33 cellular contexts compared by ENCODE assay signal in genomic region chr7:124124201-124124600, GRCh38.
"Had no signal": no experiment of that assay in that cellular context is flagged by ENCODE, and none has a peak within 500 bp of the region (broad histone marks: within the 10 kb centered on the region; RNA-seq: fewer than 3 reads in every experiment).

No MANE protein-coding gene starts in this region.

- H3K4me3 ChIP-seq: adrenal gland, body of pancreas, dorsolateral prefrontal cortex, esophagus muscularis mucosa, gastroesophageal sphincter, heart right ventricle had no signal

- DNase-seq: activated B cell treated with CpG ODN at 0.5 μM for 24 hours; activated CD4-positive, alpha-beta T cell treated with anti-CD3 and anti-CD28 coated beads for 48 hours; activated CD4-positive, alpha-beta T cell treated with anti-CD3 and anti-CD28 coated beads, Interleukin-2, amount 50 U/mL, for 1 hour; activated CD4-positive, alpha-beta T cell treated with anti-CD3 and anti-CD28 coated beads, Interleukin-2, amount 50 U/mL, for 48 hours; activated CD8-positive, alpha-beta memory T cell treated with anti-CD3 and anti-CD28 coated beads for 24 hours; activated CD8-positive, alpha-beta T cell treated with anti-CD3 and anti-CD28 coated beads for 36 hours; activated effector memory CD4-positive, alpha-beta T cell treated with Interleukin-2 at 50 U/mL for 16 hours; activated gamma-delta T cell treated with Interleukin-2 at 50 U/mL for 16 hours; activated naive CD4-positive, alpha-beta T cell treated with anti-CD3 and anti-CD28 coated beads, Interleukin-2, amount 50 U/mL, for 16 hours; activated naive CD4-positive, alpha-beta T cell treated with Interleukin-2 at 50 U/mL for 16 hours; activated naive CD8-positive, alpha-beta T cell treated with anti-CD3 and anti-CD28 coated beads for 36 hours; activated naive CD8-positive, alpha-beta T cell treated with anti-CD3 and anti-CD28 coated beads, Interleukin-2, amount 50 U/mL, for 24 hours; activated T-cell treated with anti-CD3 and anti-CD28 coated beads, Interleukin-2, amount 50 U/mL, for 4 hours; amygdala; aorta; body of pancreas; caudate nucleus; cortex of kidney; dorsolateral prefrontal cortex; effector memory CD4-positive, alpha-beta T cell; endodermal cell; erythroblast; foreskin melanocyte; heart right ventricle; T-helper 1 cell; T-helper 17 cell; T1000; WERI-Rb-1 had no signal

- H3K27me3 ChIP-seq: adrenal gland, body of pancreas, dorsolateral prefrontal cortex, esophagus muscularis mucosa, gastroesophageal sphincter, heart right ventricle had no signal

- ATAC-seq: activated CD4-positive, CD25-positive, alpha-beta regulatory T cell treated with anti-CD3 and anti-CD28 coated beads, Interleukin-2, amount 50 U/mL, for 24 hours; activated CD8-positive, alpha-beta T cell treated with anti-CD3 and anti-CD28 coated beads for 36 hours; activated naive CD8-positive, alpha-beta T cell treated with anti-CD3 and anti-CD28 coated beads, Interleukin-2, amount 50 U/mL, for 24 hours; activated T-cell treated with anti-CD3 and anti-CD28 coated beads, Interleukin-2, amount 50 U/mL, for 4 hours; activated T-helper 17 cell treated with anti-CD3 and anti-CD28 coated beads, Interleukin-2, amount 50 U/mL, for 72 hours; body of pancreas; gastroesophageal sphincter; heart right ventricle; T-helper 17 cell had no signal

- H3K36me3 ChIP-seq: adrenal gland, esophagus muscularis mucosa, gastroesophageal sphincter, heart right ventricle, WERI-Rb-1 had no signal
